Comparison of ENCODE assay signal across 1 cellular context in the genomic region with DNA sequence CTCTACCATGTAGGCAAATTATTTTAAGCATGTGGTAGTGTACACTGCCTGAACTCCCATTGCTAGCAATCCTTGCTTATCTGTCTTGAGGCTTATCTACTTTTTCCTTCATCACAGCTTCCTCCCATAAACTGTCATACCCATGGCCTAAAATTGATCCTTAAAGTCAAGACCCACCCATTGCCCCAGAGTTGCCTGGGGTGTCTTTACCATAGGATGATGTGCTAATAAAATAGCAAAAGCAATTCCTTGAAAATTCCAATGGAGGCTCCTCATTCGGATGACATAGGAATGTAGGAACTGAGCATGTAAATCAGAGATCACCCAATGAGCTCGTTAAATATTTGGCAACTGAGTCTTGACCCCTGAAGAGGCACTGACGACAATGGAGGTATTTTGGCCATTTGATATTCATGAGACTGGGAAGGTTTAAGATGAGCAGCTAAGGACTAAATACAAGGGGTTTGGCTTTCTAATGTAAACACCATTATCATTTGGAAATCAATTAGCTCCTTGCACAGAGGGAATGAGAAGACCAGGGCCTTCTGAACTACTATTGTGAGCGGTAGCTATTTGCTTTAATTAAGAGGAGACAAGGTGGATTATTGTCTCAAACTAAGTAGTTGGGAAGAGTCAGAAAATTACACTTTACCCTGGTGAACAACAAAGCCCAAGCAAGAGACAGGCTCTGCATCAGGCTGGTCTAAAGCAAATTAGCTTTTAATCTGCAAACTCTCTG.
TF ChIP-seq lines count a peak whose summit lies in the region.

No MANE protein-coding gene starts in this region.

TF ChIP-seq in GM23338, 12 proteins besides CTCF, POLR2A, EP300 and RAD21 (continued from another document):
- TF ChIP-seq, protein P1, sequence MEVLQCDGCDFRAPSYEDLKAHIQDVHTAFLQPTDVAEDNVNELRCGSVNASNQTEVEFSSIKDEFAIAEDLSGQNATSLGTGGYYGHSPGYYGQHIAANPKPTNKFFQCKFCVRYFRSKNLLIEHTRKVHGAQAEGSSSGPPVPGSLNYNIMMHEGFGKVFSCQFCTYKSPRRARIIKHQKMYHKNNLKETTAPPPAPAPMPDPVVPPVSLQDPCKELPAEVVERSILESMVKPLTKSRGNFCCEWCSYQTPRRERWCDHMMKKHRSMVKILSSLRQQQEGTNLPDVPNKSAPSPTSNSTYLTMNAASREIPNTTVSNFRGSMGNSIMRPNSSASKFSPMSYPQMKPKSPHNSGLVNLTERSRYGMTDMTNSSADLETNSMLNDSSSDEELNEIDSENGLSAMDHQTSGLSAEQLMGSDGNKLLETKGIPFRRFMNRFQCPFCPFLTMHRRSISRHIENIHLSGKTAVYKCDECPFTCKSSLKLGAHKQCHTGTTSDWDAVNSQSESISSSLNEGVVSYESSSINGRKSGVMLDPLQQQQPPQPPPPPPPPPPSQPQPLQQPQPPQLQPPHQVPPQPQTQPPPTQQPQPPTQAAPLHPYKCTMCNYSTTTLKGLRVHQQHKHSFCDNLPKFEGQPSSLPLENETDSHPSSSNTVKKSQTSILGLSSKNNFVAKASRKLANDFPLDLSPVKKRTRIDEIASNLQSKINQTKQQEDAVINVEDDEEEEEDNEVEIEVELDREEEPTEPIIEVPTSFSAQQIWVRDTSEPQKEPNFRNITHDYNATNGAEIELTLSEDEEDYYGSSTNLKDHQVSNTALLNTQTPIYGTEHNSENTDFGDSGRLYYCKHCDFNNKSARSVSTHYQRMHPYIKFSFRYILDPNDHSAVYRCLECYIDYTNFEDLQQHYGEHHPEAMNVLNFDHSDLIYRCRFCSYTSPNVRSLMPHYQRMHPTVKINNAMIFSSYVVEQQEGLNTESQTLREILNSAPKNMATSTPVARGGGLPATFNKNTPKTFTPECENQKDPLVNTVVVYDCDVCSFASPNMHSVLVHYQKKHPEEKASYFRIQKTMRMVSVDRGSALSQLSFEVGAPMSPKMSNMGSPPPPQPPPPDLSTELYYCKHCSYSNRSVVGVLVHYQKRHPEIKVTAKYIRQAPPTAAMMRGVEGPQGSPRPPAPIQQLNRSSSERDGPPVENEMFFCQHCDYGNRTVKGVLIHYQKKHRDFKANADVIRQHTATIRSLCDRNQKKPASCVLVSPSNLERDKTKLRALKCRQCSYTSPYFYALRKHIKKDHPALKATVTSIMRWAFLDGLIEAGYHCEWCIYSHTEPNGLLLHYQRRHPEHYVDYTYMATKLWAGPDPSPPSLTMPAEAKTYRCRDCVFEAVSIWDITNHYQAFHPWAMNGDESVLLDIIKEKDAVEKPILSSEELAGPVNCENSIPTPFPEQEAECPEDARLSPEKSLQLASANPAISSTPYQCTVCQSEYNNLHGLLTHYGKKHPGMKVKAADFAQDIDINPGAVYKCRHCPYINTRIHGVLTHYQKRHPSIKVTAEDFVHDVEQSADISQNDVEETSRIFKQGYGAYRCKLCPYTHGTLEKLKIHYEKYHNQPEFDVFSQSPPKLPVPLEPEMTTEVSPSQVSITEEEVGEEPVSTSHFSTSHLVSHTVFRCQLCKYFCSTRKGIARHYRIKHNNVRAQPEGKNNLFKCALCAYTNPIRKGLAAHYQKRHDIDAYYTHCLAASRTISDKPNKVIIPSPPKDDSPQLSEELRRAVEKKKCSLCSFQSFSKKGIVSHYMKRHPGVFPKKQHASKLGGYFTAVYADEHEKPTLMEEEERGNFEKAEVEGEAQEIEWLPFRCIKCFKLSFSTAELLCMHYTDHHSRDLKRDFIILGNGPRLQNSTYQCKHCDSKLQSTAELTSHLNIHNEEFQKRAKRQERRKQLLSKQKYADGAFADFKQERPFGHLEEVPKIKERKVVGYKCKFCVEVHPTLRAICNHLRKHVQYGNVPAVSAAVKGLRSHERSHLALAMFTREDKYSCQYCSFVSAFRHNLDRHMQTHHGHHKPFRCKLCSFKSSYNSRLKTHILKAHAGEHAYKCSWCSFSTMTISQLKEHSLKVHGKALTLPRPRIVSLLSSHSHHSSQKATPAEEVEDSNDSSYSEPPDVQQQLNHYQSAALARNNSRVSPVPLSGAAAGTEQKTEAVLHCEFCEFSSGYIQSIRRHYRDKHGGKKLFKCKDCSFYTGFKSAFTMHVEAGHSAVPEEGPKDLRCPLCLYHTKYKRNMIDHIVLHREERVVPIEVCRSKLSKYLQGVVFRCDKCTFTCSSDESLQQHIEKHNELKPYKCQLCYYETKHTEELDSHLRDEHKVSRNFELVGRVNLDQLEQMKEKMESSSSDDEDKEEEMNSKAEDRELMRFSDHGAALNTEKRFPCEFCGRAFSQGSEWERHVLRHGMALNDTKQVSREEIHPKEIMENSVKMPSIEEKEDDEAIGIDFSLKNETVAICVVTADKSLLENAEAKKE (CRISPR knock-in tag; IDR thresholded peaks at IDR 0.05), result no peak
- TF ChIP-seq EZH2phosphoT487 (IDR thresholded peaks at IDR 0.05; ENCODE audit: unreplicated experiment) (no peak), POLR2AphosphoS5 (IDR thresholded peaks at IDR 0.05; ENCODE audit: low read depth) (no peak), CREB1 (CRISPR knock-in tag; IDR thresholded peaks at IDR 0.05; ENCODE audit: low read depth) (no peak), STAT1 (IDR thresholded peaks at IDR 0.05; ENCODE audit: unreplicated experiment) (no peak), NANOG (IDR thresholded peaks at IDR 0.05; ENCODE audit: borderline replicate concordance) (no peak), ZNF114 (CRISPR knock-in tag; IDR thresholded peaks at IDR 0.05) (no peak)
- TF ChIP-seq, protein P2, sequence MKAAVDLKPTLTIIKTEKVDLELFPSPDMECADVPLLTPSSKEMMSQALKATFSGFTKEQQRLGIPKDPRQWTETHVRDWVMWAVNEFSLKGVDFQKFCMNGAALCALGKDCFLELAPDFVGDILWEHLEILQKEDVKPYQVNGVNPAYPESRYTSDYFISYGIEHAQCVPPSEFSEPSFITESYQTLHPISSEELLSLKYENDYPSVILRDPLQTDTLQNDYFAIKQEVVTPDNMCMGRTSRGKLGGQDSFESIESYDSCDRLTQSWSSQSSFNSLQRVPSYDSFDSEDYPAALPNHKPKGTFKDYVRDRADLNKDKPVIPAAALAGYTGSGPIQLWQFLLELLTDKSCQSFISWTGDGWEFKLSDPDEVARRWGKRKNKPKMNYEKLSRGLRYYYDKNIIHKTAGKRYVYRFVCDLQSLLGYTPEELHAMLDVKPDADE (IDR thresholded peaks at IDR 0.05), result no peak
- TF ChIP-seq, protein P3, sequence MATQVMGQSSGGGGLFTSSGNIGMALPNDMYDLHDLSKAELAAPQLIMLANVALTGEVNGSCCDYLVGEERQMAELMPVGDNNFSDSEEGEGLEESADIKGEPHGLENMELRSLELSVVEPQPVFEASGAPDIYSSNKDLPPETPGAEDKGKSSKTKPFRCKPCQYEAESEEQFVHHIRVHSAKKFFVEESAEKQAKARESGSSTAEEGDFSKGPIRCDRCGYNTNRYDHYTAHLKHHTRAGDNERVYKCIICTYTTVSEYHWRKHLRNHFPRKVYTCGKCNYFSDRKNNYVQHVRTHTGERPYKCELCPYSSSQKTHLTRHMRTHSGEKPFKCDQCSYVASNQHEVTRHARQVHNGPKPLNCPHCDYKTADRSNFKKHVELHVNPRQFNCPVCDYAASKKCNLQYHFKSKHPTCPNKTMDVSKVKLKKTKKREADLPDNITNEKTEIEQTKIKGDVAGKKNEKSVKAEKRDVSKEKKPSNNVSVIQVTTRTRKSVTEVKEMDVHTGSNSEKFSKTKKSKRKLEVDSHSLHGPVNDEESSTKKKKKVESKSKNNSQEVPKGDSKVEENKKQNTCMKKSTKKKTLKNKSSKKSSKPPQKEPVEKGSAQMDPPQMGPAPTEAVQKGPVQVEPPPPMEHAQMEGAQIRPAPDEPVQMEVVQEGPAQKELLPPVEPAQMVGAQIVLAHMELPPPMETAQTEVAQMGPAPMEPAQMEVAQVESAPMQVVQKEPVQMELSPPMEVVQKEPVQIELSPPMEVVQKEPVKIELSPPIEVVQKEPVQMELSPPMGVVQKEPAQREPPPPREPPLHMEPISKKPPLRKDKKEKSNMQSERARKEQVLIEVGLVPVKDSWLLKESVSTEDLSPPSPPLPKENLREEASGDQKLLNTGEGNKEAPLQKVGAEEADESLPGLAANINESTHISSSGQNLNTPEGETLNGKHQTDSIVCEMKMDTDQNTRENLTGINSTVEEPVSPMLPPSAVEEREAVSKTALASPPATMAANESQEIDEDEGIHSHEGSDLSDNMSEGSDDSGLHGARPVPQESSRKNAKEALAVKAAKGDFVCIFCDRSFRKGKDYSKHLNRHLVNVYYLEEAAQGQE (IDR thresholded peaks at IDR 0.05; ENCODE audit: unreplicated experiment), result no peak
